In the genomic region with DNA sequence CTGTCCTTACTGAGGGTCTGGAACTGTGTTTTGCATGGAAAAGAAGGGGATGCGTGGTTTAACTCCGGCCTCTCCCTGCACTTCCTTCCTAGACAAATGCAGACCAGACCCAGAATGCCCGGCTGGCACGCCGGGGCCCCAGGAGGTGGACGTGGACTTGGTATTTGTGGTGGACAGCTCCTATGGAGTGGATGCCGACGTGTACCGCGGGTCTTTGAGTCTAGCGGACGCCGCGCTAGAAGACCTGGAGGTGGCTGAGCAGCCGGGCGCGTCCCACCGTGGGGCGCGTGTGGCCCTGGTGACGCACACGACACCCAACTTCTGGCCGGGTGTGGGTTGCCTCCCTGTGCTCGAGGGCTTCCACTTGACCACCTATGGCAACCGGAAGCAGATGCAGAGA, we compare ENCODE assay signal across 1 cellular context.
TF ChIP-seq lines count a peak whose summit lies in the region.

No MANE protein-coding gene starts in this region.

TF ChIP-seq in SK-N-SH, 30 proteins besides CTCF, POLR2A, EP300 and RAD21 (continued from another document):
- no peak for TF ChIP-seq RXRA (IDR thresholded peaks at IDR 0.05; ENCODE audit: borderline replicate concordance, low read depth)
- TF ChIP-seq SMC3 (IDR thresholded peaks at IDR 0.05; ENCODE audit: low read depth, low read length), result no peak
- no peak for TF ChIP-seq CHD2 (IDR thresholded peaks at IDR 0.05; ENCODE audit: low read length, partially characterized antibody)
- TF ChIP-seq, protein P1, sequence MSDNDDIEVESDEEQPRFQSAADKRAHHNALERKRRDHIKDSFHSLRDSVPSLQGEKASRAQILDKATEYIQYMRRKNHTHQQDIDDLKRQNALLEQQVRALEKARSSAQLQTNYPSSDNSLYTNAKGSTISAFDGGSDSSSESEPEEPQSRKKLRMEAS (IDR thresholded peaks at IDR 0.05; ENCODE audit: low read depth), result no peak
- TF ChIP-seq YY1 (IDR thresholded peaks at IDR 0.05; ENCODE audit: low read depth), result no peak
- no peak for TF ChIP-seq TAF1 (IDR thresholded peaks at IDR 0.05; ENCODE audit: borderline replicate concordance, low read depth, low read length)
- TF ChIP-seq GABPA (IDR thresholded peaks at IDR 0.05; ENCODE audit: low read depth), result no peak
- TF ChIP-seq TCF12 (IDR thresholded peaks at IDR 0.05), result no peak
- TF ChIP-seq JUND (IDR thresholded peaks at IDR 0.05), result no peak
- TF ChIP-seq, protein P2, sequence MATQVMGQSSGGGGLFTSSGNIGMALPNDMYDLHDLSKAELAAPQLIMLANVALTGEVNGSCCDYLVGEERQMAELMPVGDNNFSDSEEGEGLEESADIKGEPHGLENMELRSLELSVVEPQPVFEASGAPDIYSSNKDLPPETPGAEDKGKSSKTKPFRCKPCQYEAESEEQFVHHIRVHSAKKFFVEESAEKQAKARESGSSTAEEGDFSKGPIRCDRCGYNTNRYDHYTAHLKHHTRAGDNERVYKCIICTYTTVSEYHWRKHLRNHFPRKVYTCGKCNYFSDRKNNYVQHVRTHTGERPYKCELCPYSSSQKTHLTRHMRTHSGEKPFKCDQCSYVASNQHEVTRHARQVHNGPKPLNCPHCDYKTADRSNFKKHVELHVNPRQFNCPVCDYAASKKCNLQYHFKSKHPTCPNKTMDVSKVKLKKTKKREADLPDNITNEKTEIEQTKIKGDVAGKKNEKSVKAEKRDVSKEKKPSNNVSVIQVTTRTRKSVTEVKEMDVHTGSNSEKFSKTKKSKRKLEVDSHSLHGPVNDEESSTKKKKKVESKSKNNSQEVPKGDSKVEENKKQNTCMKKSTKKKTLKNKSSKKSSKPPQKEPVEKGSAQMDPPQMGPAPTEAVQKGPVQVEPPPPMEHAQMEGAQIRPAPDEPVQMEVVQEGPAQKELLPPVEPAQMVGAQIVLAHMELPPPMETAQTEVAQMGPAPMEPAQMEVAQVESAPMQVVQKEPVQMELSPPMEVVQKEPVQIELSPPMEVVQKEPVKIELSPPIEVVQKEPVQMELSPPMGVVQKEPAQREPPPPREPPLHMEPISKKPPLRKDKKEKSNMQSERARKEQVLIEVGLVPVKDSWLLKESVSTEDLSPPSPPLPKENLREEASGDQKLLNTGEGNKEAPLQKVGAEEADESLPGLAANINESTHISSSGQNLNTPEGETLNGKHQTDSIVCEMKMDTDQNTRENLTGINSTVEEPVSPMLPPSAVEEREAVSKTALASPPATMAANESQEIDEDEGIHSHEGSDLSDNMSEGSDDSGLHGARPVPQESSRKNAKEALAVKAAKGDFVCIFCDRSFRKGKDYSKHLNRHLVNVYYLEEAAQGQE (IDR thresholded peaks at IDR 0.05; ENCODE audit: low read depth, low read length), result no peak
TF ChIP-seq in SK-N-SH: peak in this region for 0.
